Comparison of ENCODE assay signal across 8 cellular contexts in the genomic region with DNA sequence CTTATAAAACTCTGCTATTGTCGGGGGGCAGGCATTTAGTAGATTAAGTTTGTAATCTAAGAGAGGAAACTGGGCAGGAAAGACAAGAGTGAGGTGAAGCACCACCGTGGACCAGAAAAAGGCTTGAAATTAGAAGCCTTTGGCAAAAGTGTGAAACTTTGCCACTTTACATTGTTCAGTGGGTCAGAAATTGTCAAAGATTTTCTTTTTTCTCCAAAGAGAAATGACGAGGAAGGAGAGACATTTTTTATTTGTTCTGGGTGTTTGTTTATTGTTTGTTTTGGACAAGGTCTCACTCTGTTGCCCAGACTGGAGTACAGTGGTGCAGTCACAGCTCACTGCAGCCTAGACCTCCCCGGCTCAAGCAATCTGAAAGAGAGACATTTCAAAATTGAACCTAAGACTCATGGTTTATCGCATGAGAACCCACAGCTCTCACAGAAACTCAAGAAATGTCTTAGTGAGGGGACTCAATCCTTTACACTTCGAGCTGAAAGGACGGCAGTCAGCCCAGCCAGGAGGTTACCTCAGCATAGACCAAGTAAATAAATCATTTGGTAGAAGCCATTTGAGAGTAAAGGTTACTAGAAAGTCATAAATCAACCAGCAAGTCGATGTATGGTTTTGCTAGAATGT.
DNase-seq lines count a peak whose midpoint lies in the region; ATAC-seq and TF ChIP-seq lines count a peak whose summit lies in the region.

No MANE protein-coding gene starts in this region.

- TF ChIP-seq CTCF in kidney epithelial cell (IDR thresholded peaks at IDR 0.05; ENCODE audit: insufficient read depth, low read length, poor library complexity, severe bottlenecking) = no peak

- no peaks in the 10 kb centered on the region for H3K27me3 Mint-ChIP-seq in naive thymus-derived CD4-positive, alpha-beta T cell

- POLR2A ChIA-PET in naive thymus-derived CD4-positive, alpha-beta T cell (lab: Charles Lee) = interaction anchor here (0.6 kb wide), 1 partner anchor 13 kb away, joined by 3 read pairs; no protein-coding TSS in a partner anchor

- CTCF ChIA-PET in naive thymus-derived CD4-positive, alpha-beta T cell (lab: Charles Lee) = interaction anchor here (1.2 to 1.7 kb wide), 2 partner anchors 9 to 11 kb away, joined by 5 to 6 read pairs; no protein-coding TSS in a partner anchor

- H3K27ac Mint-ChIP-seq in naive thymus-derived CD4-positive, alpha-beta T cell = peak overlapping the region in 1 of 9 donors; percentile 28

- H3K27me3 ChIP-seq in kidney epithelial cell (ENCODE audit: control insufficient read depth, insufficient read depth, low read length) = no peaks in the 10 kb centered on the region
- H3K27me3 ChIP-seq in naive thymus-derived CD4-positive, alpha-beta T cell (ENCODE audit: control insufficient read depth in 2 of 2, insufficient read depth in 2 of 2, low read length in 2 of 2) = no peaks in the 10 kb centered on the region

- H3K36me3 ChIP-seq in kidney epithelial cell (ENCODE audit: control insufficient read depth, insufficient read depth, low read length) = no peaks in the 10 kb centered on the region
- no peaks in the 10 kb centered on the region for H3K36me3 ChIP-seq in naive thymus-derived CD4-positive, alpha-beta T cell (ENCODE audit: control insufficient read depth in 2 of 3, insufficient read depth in 3 of 3, low read length in 3 of 3)

- H3K4me3 ChIP-seq in kidney epithelial cell (ENCODE audit: low read depth, low read length) = no peak overlapping the region
- H3K4me3 ChIP-seq in naive thymus-derived CD4-positive, alpha-beta T cell (ENCODE audit: low read length) = no peak overlapping the region

- ATAC-seq in GM18505 (IDR thresholded peaks at IDR 0.05; ENCODE audit: unreplicated experiment) = peak; percentile 76
- peak; percentile 89 for ATAC-seq in GM21447 (IDR thresholded peaks at IDR 0.05; ENCODE audit: unreplicated experiment)
- ATAC-seq in HG03159 (IDR thresholded peaks at IDR 0.05; ENCODE audit: unreplicated experiment) = peak; percentile 81
- ATAC-seq in naive thymus-derived CD4-positive, alpha-beta T cell = no peak

- peaks cover 0 to 18% (median 0%) of the 10 kb centered on the region in 5 donors for H3K36me3 Mint-ChIP-seq in naive thymus-derived CD4-positive, alpha-beta T cell

- H3K27ac ChIP-seq in naive thymus-derived CD4-positive, alpha-beta T cell (ENCODE audit: low read depth, low read length) = no peak overlapping the region

- intact Hi-C loops in naive thymus-derived CD4-positive, alpha-beta T cell (cut with micrococcal nuclease) = no loop called here

- H3K9me3 Mint-ChIP-seq in naive thymus-derived CD4-positive, alpha-beta T cell = peaks cover 0 to 7% (median 0%) of the 10 kb centered on the region in 11 donors

- H3K4me1 ChIP-seq in naive thymus-derived CD4-positive, alpha-beta T cell (ENCODE audit: control insufficient read depth in 2 of 2, insufficient read depth in 2 of 2, low read length in 2 of 2) = peaks cover 0 to 13% of the 10 kb centered on the region in 2 donors

- peak overlapping the region in 1 of 10 donors; percentile 8 for H3K4me3 Mint-ChIP-seq in naive thymus-derived CD4-positive, alpha-beta T cell

- TF ChIP-seq POLR2A in GM18505 (IDR thresholded peaks at IDR 0.05; ENCODE audit: borderline replicate concordance, extremely low read depth, insufficient read depth, insufficient read length) = no peak

- peaks cover 5 to 46% (median 12%) of the 10 kb centered on the region in 7 donors for H3K4me1 Mint-ChIP-seq in naive thymus-derived CD4-positive, alpha-beta T cell

- no peaks in the 10 kb centered on the region for H3K9me3 ChIP-seq in naive thymus-derived CD4-positive, alpha-beta T cell (ENCODE audit: control insufficient read depth in 2 of 3, low read length in 3 of 3)

- DNase-seq in kidney epithelial cell (ENCODE audit: low read depth) (peak; percentile 26), NCI-H82 (lab: John Stamatoyannopoulos, UW) (no peak), germinal center (ENCODE audit: low spot score) (no peak)
- DNase-seq in NK-92 treated with Interleukin-12 subunit alpha and Interleukin-12 subunit beta, amount 100 ng/mL, for 24 hours (lab: John Stamatoyannopoulos, UW) = no peak
- DNase-seq in naive thymus-derived CD4-positive, alpha-beta T cell = no peak
